36 cellular contexts compared by ENCODE assay signal in the genomic region with DNA sequence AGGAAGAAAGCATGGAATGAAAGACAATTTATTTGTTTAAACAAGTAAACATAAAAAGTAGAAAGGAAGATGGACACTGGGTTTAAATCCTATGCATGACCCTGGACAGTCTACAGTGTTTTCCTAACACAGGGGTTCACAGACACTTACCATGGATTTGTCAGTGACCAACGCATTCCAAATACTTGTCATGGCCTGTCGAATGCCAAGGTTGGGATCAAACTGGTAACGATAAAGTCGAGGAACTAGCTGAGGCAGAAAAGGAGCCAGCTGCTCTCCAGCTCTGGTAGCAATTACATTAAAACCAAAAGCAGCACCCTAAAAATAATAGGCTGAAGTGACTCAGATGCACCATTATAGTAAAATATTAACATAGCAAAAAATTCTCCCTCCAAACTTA. TPM values are rescaled to one million over a fixed set of nuclear protein-coding genes. Genes with fewer than 3 reads are reported as not detected.
"Had no signal": no experiment of that assay in that cellular context is flagged by ENCODE, and none has a peak within 500 bp of the region (broad histone marks: within the 10 kb centered on the region; RNA-seq: fewer than 3 reads in every experiment).

No MANE protein-coding gene starts in this region.

- H3K27me3 ChIP-seq: ovary, right lobe of liver, sigmoid colon, spleen, suprapubic skin, testis, tibial artery, transverse colon, upper lobe of right lung, uterus had no signal

- ATAC-seq: naive thymus-derived CD8-positive, alpha-beta T cell; natural killer cell treated with Interleukin-12 subunit alpha and Interleukin-12 subunit beta and Interleukin-15 and Interleukin-18, amount 100 ng/mL, for 72 hours; psoas muscle; right cardiac atrium; right lobe of liver; stimulated activated memory B cell treated with anti-CD40 and anti-IgM and Interleukin-4, amounts not matched to agents 10 μg/mL and 1 μg/mL and 100 μg/mL, for 72 hours; stimulated activated naive CD8-positive, alpha-beta T cell treated with anti-CD3 and anti-CD28 coated beads, Interleukin-15, amount 100 ng/mL, for 72 hours; stimulated activated naive CD8-positive, alpha-beta T cell treated with anti-CD3 and anti-CD28 coated beads, Interleukin-15, Interleukin-2, amounts not matched to agents 100 U/mL and 50 U/mL, for 24 hours; upper lobe of right lung had no signal

- H3K4me3 ChIP-seq: ovary, psoas muscle, right lobe of liver, sigmoid colon, skin epidermis, smooth muscle cell, spleen, suprapubic skin, testis, tibial artery, transverse colon, upper lobe of right lung, uterus had no signal

- H3K9me3 ChIP-seq: ovary, psoas muscle, right lobe of liver, sigmoid colon, spleen, suprapubic skin, testis, tibial artery, transverse colon, upper lobe of right lung, uterus had no signal

- H3K27ac ChIP-seq: ovary, parathyroid adenoma, psoas muscle, right lobe of liver, sigmoid colon, skin epidermis, spleen, suprapubic skin, testis, tibial artery, transverse colon, upper lobe of right lung, uterus had no signal

- H3K36me3 ChIP-seq: ovary, uterus had no signal

- DNase-seq: naive thymus-derived CD8-positive, alpha-beta T cell; nephron progenitor cell; occipital lobe; ovary; posterior cingulate gyrus; psoas muscle; right cardiac atrium; right lobe of liver; sigmoid colon; spleen; stimulated activated CD4-positive, alpha-beta T cell treated with anti-CD3 and anti-CD28 coated beads, Interleukin-12 subunit alpha, Interleukin-12 subunit beta, amount 100 ng/mL, for 4 hours; stimulated activated CD4-positive, alpha-beta T cell treated with anti-CD3 and anti-CD28 coated beads, Interleukin-1b, Interleukin-23, amount 100 ng/mL, for 48 hours; stimulated activated CD4-positive, alpha-beta T cell treated with anti-CD3 and anti-CD28 coated beads, Interleukin-4, amount 100 ng/mL, for 1 hour; stimulated activated CD4-positive, alpha-beta T cell treated with anti-CD3 and anti-CD28 coated beads, Interleukin-4, amount 100 ng/mL, for 4 hours; stimulated activated CD8-positive, alpha-beta memory T cell treated with anti-CD3 and anti-CD28 coated beads, Interleukin-4, amount 100 ng/mL, for 48 hours; stimulated activated naive CD4-positive, alpha-beta T cell; stimulated activated naive CD8-positive, alpha-beta T cell treated with anti-CD3 and anti-CD28 coated beads, Interleukin-15, amount 100 ng/mL, for 72 hours; stimulated activated naive CD8-positive, alpha-beta T cell treated with anti-CD3 and anti-CD28 coated beads, Interleukin-15, Interleukin-2, amounts not matched to agents 100 U/mL and 50 U/mL, for 24 hours; substantia nigra; testis; tibial artery; transverse colon; upper lobe of right lung; uterus had no signal

- H3K4me1 ChIP-seq: parathyroid adenoma, psoas muscle, right lobe of liver, sigmoid colon, spleen, suprapubic skin, testis, tibial artery, transverse colon, upper lobe of right lung, uterus had no signal

RNA-seq across cellular contexts. Expression of a gene that starts 59.4 kb away (rescaled TPM):
- total RNA-seq: naive thymus-derived CD8-positive, alpha-beta T cell; natural killer cell treated with Interleukin-12 subunit alpha and Interleukin-12 subunit beta and Interleukin-15 and Interleukin-18, amount 100 ng/mL, for 72 hours; neural crest cell; occipital lobe; osteoblast; ovary; progenitor cell of endocrine pancreas; renal cortical epithelial cell; right cardiac atrium; right lobe of liver; sigmoid colon; spleen; suprapubic skin; transverse colon; upper lobe of right lung; urinary bladder; uterus had no signal
- polyA plus RNA-seq: naive thymus-derived CD8-positive, alpha-beta T cell; ovary; right cardiac atrium; sigmoid colon; smooth muscle cell; spleen; thymus; urinary bladder had no signal
